8 cellular contexts compared by ENCODE assay signal in genomic region chr13:100675660-100676129, GRCh38. TPM values are rescaled to one million over a fixed set of nuclear protein-coding genes. Genes with fewer than 3 reads are reported as not detected.
DNase-seq lines count a peak whose midpoint lies in the region; ATAC-seq, FAIRE-seq and TF ChIP-seq lines count a peak whose summit lies in the region.

No MANE protein-coding gene starts in this region.

- TF ChIP-seq CTCF in gastroesophageal sphincter (IDR thresholded peaks at IDR 0.05): no peak

- H3K4me3 ChIP-seq in GM23248 (peak overlapping the region; percentile 79), gastroesophageal sphincter (peak overlapping the region; percentile 65 to 83), small intestine (ENCODE audit: low read depth in 1 of 2, low read length in 2 of 2) (peak overlapping the region in 1 of 2 donors; percentile 95)

- H3K9me3 ChIP-seq in GM23248 (ENCODE audit: low read depth): no peaks in the 10 kb centered on the region
- H3K9me3 ChIP-seq in gastroesophageal sphincter: no peaks in the 10 kb centered on the region
- H3K9me3 ChIP-seq in small intestine (ENCODE audit: control insufficient read depth, low read depth): no peaks in the 10 kb centered on the region

- H3K36me3 ChIP-seq in GM23248 (ENCODE audit: low read depth): no peaks in the 10 kb centered on the region
- H3K36me3 ChIP-seq in gastroesophageal sphincter: no peaks in the 10 kb centered on the region
- no peaks in the 10 kb centered on the region for H3K36me3 ChIP-seq in small intestine (ENCODE audit: control insufficient read depth in 2 of 2, insufficient read depth in 2 of 2, low read length in 2 of 2)

- ATAC-seq in gastroesophageal sphincter (no peak), HG02938 (IDR thresholded peaks at IDR 0.05; ENCODE audit: unreplicated experiment) (no peak), HG02870 (IDR thresholded peaks at IDR 0.05; ENCODE audit: unreplicated experiment) (no peak)

- no peaks in the 10 kb centered on the region for H3K36me3 Mint-ChIP-seq in activated CD4-positive, alpha-beta T cell treated with anti-CD3 and anti-CD28 coated beads, Interleukin-2, amount 10 ng/mL, durations not matched to agents 24 days and 14 days (ENCODE audit: low read depth)

- H3K4me1 ChIP-seq in GM23248 (ENCODE audit: insufficient read depth): no peaks in the 10 kb centered on the region
- H3K4me1 ChIP-seq in gastroesophageal sphincter: peaks cover 0 to 23% (median 0%) of the 10 kb centered on the region in 3 donors
- H3K4me1 ChIP-seq in small intestine (ENCODE audit: control insufficient read depth in 2 of 2, insufficient read depth in 1 of 2, low read depth in 1 of 2, low read length in 1 of 2): peaks cover 0 to 9% of the 10 kb centered on the region in 2 donors

- in situ Hi-C loops in GM23248 (cut with MboI): no loop called here

- H3K27ac ChIP-seq in GM23248: no peak overlapping the region
- peak overlapping the region in 3 of 4 donors; percentile 90 to 94 (median 91) for H3K27ac ChIP-seq in gastroesophageal sphincter
- no peak overlapping the region for H3K27ac ChIP-seq in small intestine (ENCODE audit: low read depth in 1 of 2, low read length in 1 of 2)

- WGBS in GM23248 (ENCODE audit: low coverage in 1 of 2, low lambda C conversion rate in 2 of 2, missing lambda C conversion rate in 2 of 2), 2 experiments: 25 to 32% methylated on average over 15 of the region's 15 CpGs
- WGBS in gastroesophageal sphincter (ENCODE audit: low coverage in 1 of 2), 2 donors: 9 to 14% methylated on average over 13 of the region's 15 CpGs
- WGBS in small intestine, 3 donors: 11 to 14% (median 13%) methylated on average over 15 of the region's 15 CpGs

- TF ChIP-seq EP300 in gastroesophageal sphincter (IDR thresholded peaks at IDR 0.05): no peak

- H3F3A ChIP-seq in GM23248 (ENCODE audit: insufficient read depth): no peaks in the 10 kb centered on the region

- no peak for FAIRE-seq in small intestine (lab: Jason Lieb, UNC)

- no peaks in the 10 kb centered on the region for H3K9me2 ChIP-seq in GM23248 (ENCODE audit: insufficient read depth)

- H3K27me3 ChIP-seq in GM23248 (replicated peaks; ENCODE audit: insufficient read depth) (0 out of 2 replicates have a peak, but pooled peaks cover 2% of the 10 kb centered on the region), gastroesophageal sphincter (no peaks in the 10 kb centered on the region), small intestine (ENCODE audit: control insufficient read depth in 2 of 2, insufficient read depth in 2 of 2, low read length in 2 of 2) (no peaks in the 10 kb centered on the region)

- no peaks in the 10 kb centered on the region for H4K20me1 ChIP-seq in GM23248 (ENCODE audit: insufficient read depth)

- peak overlapping the region; percentile 92 for H3K4me3 Mint-ChIP-seq in activated CD4-positive, alpha-beta T cell treated with anti-CD3 and anti-CD28 coated beads, Interleukin-2, amount 10 ng/mL, durations not matched to agents 24 days and 14 days

- no peak overlapping the region for H3K9ac ChIP-seq in GM23248

- intact Hi-C loops in activated CD4-positive, alpha-beta T cell treated with anti-CD3 and anti-CD28 coated beads, Interleukin-2, amount 10 ng/mL, durations not matched to agents 24 days and 14 days (cut with micrococcal nuclease): loop anchor here (1.0 to 10.0 kb wide), 4 partner anchors 87 to 1719 kb away; partner anchors contain the start of genes CLYBL and GGACT

- H3K79me2 ChIP-seq in GM23248 (ENCODE audit: insufficient read depth): no peaks in the 10 kb centered on the region

- TF ChIP-seq POLR2A in gastroesophageal sphincter (IDR thresholded peaks at IDR 0.05): no peak

- peaks cover 18% of the 10 kb centered on the region for H3K27me3 Mint-ChIP-seq in activated CD4-positive, alpha-beta T cell treated with anti-CD3 and anti-CD28 coated beads, Interleukin-2, amount 10 ng/mL, durations not matched to agents 24 days and 14 days

- no peaks in the 10 kb centered on the region for H3K9me3 Mint-ChIP-seq in activated CD4-positive, alpha-beta T cell treated with anti-CD3 and anti-CD28 coated beads, Interleukin-2, amount 10 ng/mL, durations not matched to agents 24 days and 14 days

- DNase-seq in GM23248 (peak; percentile 16), small intestine (peak; percentile 16), AG08395 (ENCODE audit: low spot score) (no peak)
- peak; percentile 68 for DNase-seq in activated CD4-positive, alpha-beta T cell treated with anti-CD3 and anti-CD28 coated beads, Interleukin-2, amount 10 ng/mL, durations not matched to agents 24 days and 14 days
- DNase-seq in stimulated activated CD4-positive, alpha-beta T cell treated with anti-CD3 and anti-CD28 coated beads, Interleukin-4, amount 100 ng/mL, for 24 hours: no peak

- peak overlapping the region; percentile 90 for H3K27ac Mint-ChIP-seq in activated CD4-positive, alpha-beta T cell treated with anti-CD3 and anti-CD28 coated beads, Interleukin-2, amount 10 ng/mL, durations not matched to agents 24 days and 14 days

- H3K4me2 ChIP-seq in GM23248 (ENCODE audit: unreplicated experiment): peak overlapping the region; percentile 88

- peak overlapping the region; percentile 91 for H2AFZ ChIP-seq in GM23248

- H3K4me1 Mint-ChIP-seq in activated CD4-positive, alpha-beta T cell treated with anti-CD3 and anti-CD28 coated beads, Interleukin-2, amount 10 ng/mL, durations not matched to agents 24 days and 14 days: peaks cover 25% of the 10 kb centered on the region

RNA-seq across cellular contexts. Expression of gene TMTC4, which starts 1.1 kb away (rescaled TPM):
- total RNA-seq in GM23248 (2014; rRNA removed; shearing (Covaris generic)): 3.0 and 3.8 TPM in 2 replicates
- polyA plus RNA-seq in GM23248 (2016; fragmentation: Nextera tagmentation; extraction: Ambion mirVana) (1.9 and 2.6 TPM in 2 replicates), small intestine (10 to 100 TPM in 1 of 3 donors, 1 to 10 TPM in 2; 6.3 to 10.2 (median 7.3) TPM)
- 22.5 and 25.3 TPM in 2 replicates for total RNA-seq in activated CD4-positive, alpha-beta T cell treated with anti-CD3 and anti-CD28 coated beads, Interleukin-2, amount 10 ng/mL, durations not matched to agents 24 days and 14 days
- total RNA-seq in gastroesophageal sphincter: 10 to 100 TPM in 2 of 4 donors, 1 to 10 TPM in 2; 7.0 to 15.3 (median 10.0) TPM

Comparison
In these comparisons a context has a peak if more than half of its experiments do, and no peak if none do; other contexts are left out.
1. DNase-seq: peak in GM23248 (single experiment), activated CD4-positive, alpha-beta T cell treated with anti-CD3 and anti-CD28 coated beads, Interleukin-2, amount 10 ng/mL, durations not matched to agents 24 days and 14 days (single experiment) and small intestine (single experiment); none in AG08395 (single experiment) and stimulated activated CD4-positive, alpha-beta T cell treated with anti-CD3 and anti-CD28 coated beads, Interleukin-4, amount 100 ng/mL, for 24 hours (single experiment).
2. H3K27ac ChIP-seq: peak in gastroesophageal sphincter (3 of 4); none in GM23248 (single experiment) and small intestine (0 of 2).